ENCODE assay signal across 16 cellular contexts in genomic region chr7:147803151-147803550, GRCh38.
DNase-seq lines count a peak whose midpoint lies in the region; ATAC-seq, FAIRE-seq and TF ChIP-seq lines count a peak whose summit lies in the region.
"Had no signal": no experiment of that assay in that cellular context is flagged by ENCODE, and none has a peak within 500 bp of the region (broad histone marks: within the 10 kb centered on the region; RNA-seq: fewer than 3 reads in every experiment).

No MANE protein-coding gene starts in this region.

- H2AK5ac ChIP-seq in mesendoderm (ENCODE audit: low read length) (no peak overlapping the region), neuronal stem cell (ENCODE audit: low read depth, low read length) (no peak overlapping the region)

- no peak overlapping the region for H4K91ac ChIP-seq in neuronal stem cell (ENCODE audit: low read depth, low read length, poor library complexity)

- no peak overlapping the region for H2BK120ac ChIP-seq in mesendoderm (ENCODE audit: low read depth, low read length)
- H2BK120ac ChIP-seq in neuronal stem cell (ENCODE audit: low read depth, low read length) = no peak overlapping the region

- H3K79me2 ChIP-seq in SK-N-SH (ENCODE audit: insufficient read depth) (no peaks in the 10 kb centered on the region), mesendoderm (ENCODE audit: control insufficient read depth, insufficient read depth, low read length) (no peaks in the 10 kb centered on the region)

- H3K9me2 ChIP-seq in SK-N-SH = no peaks in the 10 kb centered on the region

- no peak overlapping the region for H3K14ac ChIP-seq in neuronal stem cell (ENCODE audit: low read length)

- TF ChIP-seq CTCF in SK-N-SH (IDR thresholded peaks at IDR 0.05) = no peak

- H3K4me1 ChIP-seq in SK-N-SH (ENCODE audit: control insufficient read depth in 1 of 2, insufficient read depth in 2 of 2, low read depth in 1 of 2, low read length in 1 of 2) = peaks cover 0 to 6% of the 10 kb centered on the region in 2 experiments; a peak in 2 of 4 replicates
- peaks cover 2% of the 10 kb centered on the region for H3K4me1 ChIP-seq in mesendoderm (ENCODE audit: control insufficient read depth, low read depth, low read length)
- peaks cover 0 to 2% of the 10 kb centered on the region in 2 donors for H3K4me1 ChIP-seq in neuronal stem cell (ENCODE audit: control insufficient read depth in 2 of 2, insufficient read depth in 1 of 2, low read depth in 1 of 2, low read length in 2 of 2)
- H3K4me1 ChIP-seq: BLaER1 treated with 17β-estradiol and CSF1 and Interleukin-3, amounts not matched to agents 10 nM and 100 nM; HAP-1 had no signal

- no peak overlapping the region for H2BK12ac ChIP-seq in neuronal stem cell (ENCODE audit: low read length)

- H3K56ac ChIP-seq in mesendoderm (ENCODE audit: low read length) = peak overlapping the region; percentile 34

- no peak overlapping the region for H3K4me2 ChIP-seq in SK-N-SH
- H3K4me2 ChIP-seq in mesendoderm (ENCODE audit: low read length) = no peak overlapping the region
- H3K4me2 ChIP-seq in neuronal stem cell (ENCODE audit: insufficient read depth, low read length, poor library complexity, severe bottlenecking) = no peak overlapping the region
- H3K4me2 ChIP-seq: BLaER1 treated with 17β-estradiol and CSF1 and Interleukin-3, amounts not matched to agents 10 nM and 100 nM had no signal

- FAIRE-seq in HTR-8/SVneo (lab: Jason Lieb, UNC) = no peak
- FAIRE-seq: D721Med, G401.6, GM12891, GM19239 had no signal

- H2BK5ac ChIP-seq in mesendoderm (ENCODE audit: low read length) (no peak overlapping the region), neuronal stem cell (ENCODE audit: low read length) (no peak overlapping the region)

- DNase-seq in SK-N-SH (no peak), mesendoderm (no peak), neuronal stem cell (ENCODE audit: low spot score) (no peak), posterior vena cava (ENCODE audit: low spot score) (no peak), HTR-8/SVneo (ENCODE audit: insufficient read length, low spot score) (no peak)
- DNase-seq: 8988T; CD8-positive, alpha-beta T cell; GM23248 had no signal

- peak overlapping the region in 1 of 2 experiments; percentile 93; a peak in 2 of 4 replicates for H3K27ac ChIP-seq in SK-N-SH (ENCODE audit: low read depth in 2 of 2, low read length in 1 of 2)
- H3K27ac ChIP-seq in mesendoderm (ENCODE audit: low read depth, low read length) = no peak overlapping the region
- peak overlapping the region; percentile 22 for H3K27ac ChIP-seq in neuronal stem cell (replicated peaks; ENCODE audit: low read length)
- H3K27ac ChIP-seq: BLaER1 treated with 17β-estradiol and CSF1 and Interleukin-3, amounts not matched to agents 10 nM and 100 nM; GM23248 had no signal

- H3K9ac ChIP-seq in SK-N-SH = no peak overlapping the region
- H3K9ac ChIP-seq in mesendoderm (ENCODE audit: low read length) = no peak overlapping the region
- H3K9ac ChIP-seq in neuronal stem cell (ENCODE audit: low read depth, low read length, poor library complexity) = no peak overlapping the region
- H3K9ac ChIP-seq: BLaER1 treated with 17β-estradiol and CSF1 and Interleukin-3, amounts not matched to agents 10 nM and 100 nM; GM23248 had no signal

- H3K79me1 ChIP-seq in mesendoderm (ENCODE audit: low read length) = no peaks in the 10 kb centered on the region
- no peaks in the 10 kb centered on the region for H3K79me1 ChIP-seq in neuronal stem cell (ENCODE audit: low read depth, low read length)

- H3K36me3 ChIP-seq in SK-N-SH (replicated peaks in 1 of 2; ENCODE audit: control insufficient read depth in 1 of 2, insufficient read depth in 2 of 2, low read length in 1 of 2) (peaks cover 0 to 2% of the 10 kb centered on the region in 2 experiments), mesendoderm (ENCODE audit: control insufficient read depth, insufficient read depth, low read length) (no peaks in the 10 kb centered on the region), neuronal stem cell (replicated peaks in 1 of 2; ENCODE audit: control insufficient read depth in 2 of 2, insufficient read depth in 2 of 2, low read length in 2 of 2) (no peaks in the 10 kb centered on the region)
- H3K36me3 ChIP-seq: BLaER1 treated with 17β-estradiol and CSF1 and Interleukin-3, amounts not matched to agents 10 nM and 100 nM; HAP-1 had no signal

- intact Hi-C loops in posterior vena cava (cut with DNase I) = no loop called here

- no peak overlapping the region for H4K5ac ChIP-seq in mesendoderm (ENCODE audit: low read length)

- H2BK15ac ChIP-seq in mesendoderm (replicated peaks; ENCODE audit: low read depth) = no peak overlapping the region
- no peak overlapping the region for H2BK15ac ChIP-seq in neuronal stem cell (ENCODE audit: low read length)

- TF ChIP-seq EP300 in SK-N-SH (IDR thresholded peaks at IDR 0.05; ENCODE audit: borderline replicate concordance in 1 of 2, low read depth in 1 of 2, low read length in 1 of 2) = no peak

- 67% methylated on average over 3 of the region's 3 CpGs for WGBS in SK-N-SH (ENCODE audit: low lambda C conversion rate)
- no CpG with 5 or more reads among the region's 3 CpGs for WGBS in mesendoderm (ENCODE audit: extremely low coverage, insufficient coverage, low lambda C conversion rate)
- WGBS in neuronal stem cell (ENCODE audit: extremely low coverage in 2 of 2, insufficient read length in 2 of 2, insufficient replicate concordance in 1 of 2), 2 donors = no CpG with 5 or more reads among the region's 3 CpGs

- H3K18ac ChIP-seq in mesendoderm (ENCODE audit: low read length) = no peak overlapping the region
- no peak overlapping the region for H3K18ac ChIP-seq in neuronal stem cell (ENCODE audit: low read length)

- peak; percentile 30; the same call in 1 of the 3 replicates for ATAC-seq in SK-N-SH treated with all-trans-retinoic acid at 6 μM for 48 hours
- no peak for ATAC-seq in HG03460 (IDR thresholded peaks at IDR 0.05; ENCODE audit: unreplicated experiment)
- ATAC-seq: CD8-positive, alpha-beta T cell had no signal

- H3K4me3 ChIP-seq in SK-N-SH (ENCODE audit: low read depth in 2 of 2, low read length in 1 of 2) (no peak overlapping the region), mesendoderm (ENCODE audit: low read length) (no peak overlapping the region), neuronal stem cell (ENCODE audit: low read length in 2 of 2) (no peak overlapping the region)
- H3K4me3 ChIP-seq: BLaER1 treated with 17β-estradiol and CSF1 and Interleukin-3, amounts not matched to agents 10 nM and 100 nM; GM23248; HAP-1 had no signal

- H4K8ac ChIP-seq in mesendoderm (ENCODE audit: low read depth, low read length) (no peak overlapping the region), neuronal stem cell (ENCODE audit: low read depth, low read length) (no peak overlapping the region)

- POLR2A ChIA-PET in SK-N-SH (lab: Yijun Ruan, JAX) = interaction anchor here (1.3 kb wide), 1 partner anchor 218 kb away, joined by 3 read pairs; no protein-coding TSS in a partner anchor

- no peak overlapping the region for H3K23ac ChIP-seq in mesendoderm (ENCODE audit: low read length)
- no peak overlapping the region for H3K23ac ChIP-seq in neuronal stem cell (ENCODE audit: low read depth, low read length, poor library complexity)

- no peaks in the 10 kb centered on the region for H4K20me1 ChIP-seq in SK-N-SH (ENCODE audit: insufficient read depth)
- H4K20me1 ChIP-seq: BLaER1 treated with 17β-estradiol and CSF1 and Interleukin-3, amounts not matched to agents 10 nM and 100 nM had no signal

- no peak for TF ChIP-seq RAD21 in SK-N-SH (IDR thresholded peaks at IDR 0.05; ENCODE audit: low read length)

- H2AFZ ChIP-seq in SK-N-SH (ENCODE audit: low read depth) (no peak overlapping the region), neuronal stem cell (ENCODE audit: low read length) (no peak overlapping the region)
- H2AFZ ChIP-seq: GM23248 had no signal

- H3K9me3 ChIP-seq in SK-N-SH = peaks cover 13% of the 10 kb centered on the region; the same call in 1 of the 2 replicates
- no peaks in the 10 kb centered on the region for H3K9me3 ChIP-seq in neuronal stem cell (replicated peaks in 1 of 2; ENCODE audit: control insufficient read depth in 2 of 2, insufficient read depth in 1 of 2, low read depth in 1 of 2, low read length in 2 of 2)
- H3K9me3 ChIP-seq: HAP-1 had no signal

- CTCF ChIA-PET in SK-N-SH (lab: Yijun Ruan, JAX) = interaction anchor here (0.6 to 3.7 kb wide), 4 partner anchors 12 to 372 kb away, joined by 3 to 28 read pairs (median 6); no protein-coding TSS in a partner anchor

- H3K4ac ChIP-seq in mesendoderm (ENCODE audit: low read depth, low read length) (no peak overlapping the region), neuronal stem cell (ENCODE audit: low read length) (no peak overlapping the region)

- no peaks in the 10 kb centered on the region for H3K27me3 ChIP-seq in SK-N-SH (ENCODE audit: insufficient read depth)
- no peaks in the 10 kb centered on the region for H3K27me3 ChIP-seq in mesendoderm (ENCODE audit: insufficient read depth, low read length, poor library complexity)
- H3K27me3 ChIP-seq in neuronal stem cell (ENCODE audit: control insufficient read depth in 3 of 3, insufficient read depth in 3 of 3, low read depth in 1 of 3, low read length in 3 of 3) = no peaks in the 10 kb centered on the region
- H3K27me3 ChIP-seq: BLaER1 treated with 17β-estradiol and CSF1 and Interleukin-3, amounts not matched to agents 10 nM and 100 nM had no signal

- no peaks in the 10 kb centered on the region for H3F3A ChIP-seq in SK-N-SH (replicated peaks; ENCODE audit: insufficient read depth)

TF ChIP-seq in SK-N-SH treated with all-trans-retinoic acid at 6 μM for 48 hours, 23 proteins besides CTCF, POLR2A, EP300 and RAD21 (continues in another document):
- no peak for TF ChIP-seq ZNF565 (CRISPR knock-in tag; conservative IDR thresholded peaks at IDR 0.05; ENCODE audit: low read depth)
- TF ChIP-seq PPARA (CRISPR knock-in tag; IDR thresholded peaks at IDR 0.05; ENCODE audit: borderline replicate concordance) = no peak

TF ChIP-seq in SK-N-SH, 30 proteins besides CTCF, POLR2A, EP300 and RAD21 (continues in another document):
- TF ChIP-seq FOXJ3 (CRISPR knock-in tag; IDR thresholded peaks at IDR 0.05) (no peak), SMC3 (IDR thresholded peaks at IDR 0.05; ENCODE audit: low read depth, low read length) (no peak), SIN3A (IDR thresholded peaks at IDR 0.05; ENCODE audit: borderline replicate concordance, low read depth, low read length) (no peak), NRF1 (IDR thresholded peaks at IDR 0.05; ENCODE audit: low read depth, low read length) (no peak), MAX (IDR thresholded peaks at IDR 0.05; ENCODE audit: low read depth) (no peak), GABPA (IDR thresholded peaks at IDR 0.05; ENCODE audit: low read depth) (no peak)
